In the genomic region with DNA sequence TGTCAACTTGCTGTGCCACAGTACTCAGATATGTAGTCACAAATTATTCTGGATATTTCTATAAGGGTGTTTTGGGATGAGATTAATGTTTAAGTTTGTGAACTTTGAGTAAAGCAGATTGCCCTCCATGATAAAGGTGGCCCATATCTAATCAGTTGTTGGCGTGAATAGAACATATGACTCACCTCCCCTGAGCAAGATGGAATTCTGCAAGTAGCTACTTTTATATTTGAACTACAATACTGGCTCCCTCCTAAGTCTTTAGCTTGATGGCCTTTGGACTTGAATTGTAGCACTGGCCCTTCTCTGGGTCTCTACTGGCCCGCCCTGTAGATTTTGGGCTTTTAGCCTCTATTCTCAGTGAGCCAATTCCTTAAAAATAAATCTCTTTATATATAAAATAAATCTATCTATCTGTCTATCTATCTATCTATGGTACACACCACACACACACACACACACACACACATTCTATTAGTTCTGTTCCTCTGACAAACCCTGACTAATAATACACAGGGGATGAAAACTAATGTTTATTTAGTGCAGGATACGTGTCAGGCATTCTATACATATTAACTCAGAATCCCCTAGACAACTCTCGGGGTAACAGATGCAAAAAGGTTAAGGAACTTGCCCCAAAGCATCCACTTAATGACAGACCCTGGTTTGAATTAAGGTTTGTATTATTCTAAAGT, we compare ENCODE assay signal across 15 cellular contexts. TPM values are rescaled to one million over a fixed set of nuclear protein-coding genes. Genes with fewer than 3 reads are reported as not detected.
A peak's percentile ranks its signal among the peaks of the same experiment; 100 is the strongest.
DNase-seq lines count a peak whose midpoint lies in the region; ATAC-seq, FAIRE-seq and TF ChIP-seq lines count a peak whose summit lies in the region.
"Had no signal": no experiment of that assay in that cellular context is flagged by ENCODE, and none has a peak within 500 bp of the region (broad histone marks: within the 10 kb centered on the region; RNA-seq: fewer than 3 reads in every experiment).

No MANE protein-coding gene starts in this region.

- TF ChIP-seq CTCF in HFF-Myc (IDR thresholded peaks at IDR 0.05; ENCODE audit: low read depth, low read length, missing control alignments), result no peak
- TF ChIP-seq CTCF in D721Med (IDR thresholded peaks at IDR 0.05; ENCODE audit: insufficient read depth, missing control alignments), result no peak

- H3K36me3 ChIP-seq in small intestine (ENCODE audit: control insufficient read depth in 2 of 2, insufficient read depth in 2 of 2, low read length in 2 of 2), result no peaks in the 10 kb centered on the region
- H3K36me3 ChIP-seq: heart left ventricle, uterus had no signal

- 32 to 61% (median 48%) methylated on average over 4 of the region's 4 CpGs for WGBS in small intestine, 3 donors

- ATAC-seq in HG03039 (IDR thresholded peaks at IDR 0.05; ENCODE audit: unreplicated experiment) (no peak), HG03457 (IDR thresholded peaks at IDR 0.05; ENCODE audit: unreplicated experiment) (no peak)
- ATAC-seq: GM12878, heart left ventricle had no signal

- H3K27ac ChIP-seq in small intestine (ENCODE audit: low read depth in 1 of 2, low read length in 1 of 2), result no peak overlapping the region
- H3K27ac ChIP-seq: C4-2B, heart left ventricle, uterus had no signal

- DNase-seq in HFF-Myc (ENCODE audit: extremely low read depth, low read depth) (peak; percentile 79), T1000 (lab: John Stamatoyannopoulos, UW) (peak; percentile 4), fibroblast of the conjunctiva (ENCODE audit: low read depth) (peak; percentile 60), small intestine (peak; percentile 49), D721Med (ENCODE audit: insufficient read length, low spot score) (no peak)
- DNase-seq: activated naive CD4-positive, alpha-beta T cell treated with anti-CD3 and anti-CD28 coated beads, Interleukin-2, amount 50 U/mL, for 16 hours; DMS79 treated with DMSO at 0.1 percent for 48 hours; H9; heart left ventricle; Karpas-422; uterus had no signal

- no peaks in the 10 kb centered on the region for H3K9me3 ChIP-seq in small intestine (ENCODE audit: control insufficient read depth, low read depth)
- H3K9me3 ChIP-seq: heart left ventricle, uterus had no signal

- FAIRE-seq in small intestine (lab: Jason Lieb, UNC) (no peak), D721Med (lab: Jason Lieb, UNC) (no peak)
- FAIRE-seq: GM12878 had no signal

- H3K27me3 ChIP-seq in small intestine (ENCODE audit: control insufficient read depth in 2 of 2, insufficient read depth in 2 of 2, low read length in 2 of 2), result no peaks in the 10 kb centered on the region
- H3K27me3 ChIP-seq: heart left ventricle, uterus had no signal

- H3K4me3 ChIP-seq in HFF-Myc (replicated peaks; ENCODE audit: low read depth, low read length), result no peak overlapping the region
- no peak overlapping the region for H3K4me3 ChIP-seq in small intestine (ENCODE audit: low read depth in 1 of 2, low read length in 2 of 2)
- H3K4me3 ChIP-seq: GM12878, heart left ventricle, uterus had no signal

- H3K4me1 ChIP-seq in small intestine (ENCODE audit: control insufficient read depth in 2 of 2, insufficient read depth in 1 of 2, low read depth in 1 of 2, low read length in 1 of 2), result peaks cover 0 to 3% of the 10 kb centered on the region in 2 donors
- H3K4me1 ChIP-seq: heart left ventricle, uterus had no signal

RNA-seq across cellular contexts. Expression of gene PDC, which starts 37.9 kb away (rescaled TPM):
- not detected for polyA plus RNA-seq in small intestine
- polyA plus RNA-seq: heart left ventricle had no signal
